In the genomic region with DNA sequence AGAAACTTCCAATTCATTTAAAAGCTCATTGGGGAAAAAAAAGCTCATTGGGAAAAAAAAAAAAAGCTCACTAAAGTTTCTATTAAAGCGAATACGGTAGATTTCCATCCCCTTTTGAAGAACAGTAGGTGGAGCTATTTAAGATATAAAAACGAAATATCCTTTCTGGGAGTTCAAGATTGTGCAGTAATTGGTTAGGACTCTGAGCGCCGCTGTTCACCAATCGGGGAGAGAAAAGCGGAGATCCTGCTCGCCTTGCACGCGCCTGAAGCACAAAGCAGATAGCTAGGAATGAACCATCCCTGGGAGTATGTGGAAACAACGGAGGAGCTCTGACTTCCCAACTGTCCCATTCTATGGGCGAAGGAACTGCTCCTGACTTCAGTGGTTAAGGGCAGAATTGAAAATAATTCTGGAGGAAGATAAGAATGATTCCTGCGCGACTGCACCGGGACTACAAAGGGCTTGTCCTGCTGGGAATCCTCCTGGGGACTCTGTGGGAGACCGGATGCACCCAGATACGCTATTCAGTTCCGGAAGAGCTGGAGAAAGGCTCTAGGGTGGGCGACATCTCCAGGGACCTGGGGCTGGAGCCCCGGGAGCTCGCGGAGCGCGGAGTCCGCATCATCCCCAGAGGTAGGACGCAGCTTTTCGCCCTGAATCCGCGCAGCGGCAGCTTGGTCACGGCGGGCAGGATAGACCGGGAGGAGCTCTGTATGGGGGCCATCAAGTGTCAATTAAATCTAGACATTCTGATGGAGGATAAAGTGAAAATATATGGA, we compare ENCODE assay signal across 8 cellular contexts.
DNase-seq lines count a peak whose midpoint lies in the region; ATAC-seq and TF ChIP-seq lines count a peak whose summit lies in the region.

TSS of gene PCDHGA12 (plus strand) at position 176 of the 782 bp plus-strand sequence. CDS start at position 429, 253 bp downstream.

- no peak for TF ChIP-seq CTCF in RWPE1 (conservative IDR thresholded peaks at IDR 0.05; ENCODE audit: low read depth)
- TF ChIP-seq CTCF in fibroblast of pulmonary artery (IDR thresholded peaks at IDR 0.05; ENCODE audit: low read length, missing control alignments): peak; percentile 78

- peak; percentile 79 for ATAC-seq in HG02759 (IDR thresholded peaks at IDR 0.05; ENCODE audit: unreplicated experiment)

- POLR2A ChIA-PET in RWPE1 (lab: Yijun Ruan, JAX; ENCODE audit: low non-redundant PET): no interaction called here

- CTCF ChIA-PET in RWPE1 (lab: Yijun Ruan, JAX): interaction anchor here (0.6 to 1.5 kb wide), 9 partner anchors 90 to 337 kb away, joined by 3 to 8 read pairs (median 4); partner anchors contain the start of gene PCDHB11

- H3K27ac ChIP-seq in RWPE1: no peak within 1 kb of the TSS

- peak within 1 kb of the TSS; percentile 54 for H3K4me3 ChIP-seq in fibroblast of pulmonary artery (replicated peaks; ENCODE audit: low read depth, low read length)

- DNase-seq in DMS53 (lab: John Stamatoyannopoulos, UW): peak; percentile 65
- no peak for DNase-seq in DMS53 treated with DMSO at 0.1 percent for 48 hours (lab: John Stamatoyannopoulos, UW; ENCODE audit: unreplicated experiment)
- DNase-seq in RWPE1 (ENCODE audit: low spot score): peak; percentile 60
- peak; percentile 98 for DNase-seq in fibroblast of pulmonary artery (ENCODE audit: low read depth)
- peak; percentile 69 for DNase-seq in pons (ENCODE audit: low spot score)
- DNase-seq in islet precursor cell: no peak
- DNase-seq in DMS79 treated with DMSO at 0.1 percent for 48 hours (lab: John Stamatoyannopoulos, UW): no peak

Comparison
In these comparisons a context has a peak if more than half of its experiments do, and no peak if none do; other contexts are left out.
1. DNase-seq: peak in DMS53 (single experiment), RWPE1 (single experiment), fibroblast of pulmonary artery (single experiment) and pons (single experiment); none in DMS53 treated with DMSO at 0.1 percent for 48 hours (single experiment), islet precursor cell (single experiment) and DMS79 treated with DMSO at 0.1 percent for 48 hours (single experiment).